1 cellular context compared by ENCODE assay signal in genomic region chr4:128347175-128347868, GRCh38.
TF ChIP-seq lines count a peak whose summit lies in the region.

No MANE protein-coding gene starts in this region.

TF ChIP-seq in K562, 482 proteins besides CTCF, POLR2A, EP300 and RAD21 (continued from another document and continues in another):
- no peak for TF ChIP-seq ZNF609 (CRISPR knock-in tag; IDR thresholded peaks at IDR 0.05; ENCODE audit: borderline replicate concordance)
- peak; percentile 91 for TF ChIP-seq DPF2 (IDR thresholded peaks at IDR 0.05)
- TF ChIP-seq HMG20B (CRISPR knock-in tag; IDR thresholded peaks at IDR 0.05) = no peak
- TF ChIP-seq CREB3 (tag; conservative IDR thresholded peaks at IDR 0.05; ENCODE audit: low read depth) = 0 out of 2 replicates have a peak, but pooled peaks have one; percentile 21
- peak; percentile 88 for TF ChIP-seq PML (IDR thresholded peaks at IDR 0.05; ENCODE audit: low read length)
- TF ChIP-seq MEIS2 (IDR thresholded peaks at IDR 0.05; ENCODE audit: partially characterized antibody) = peak; percentile 17
- peak in 1 of 2 experiments; percentile 73; a peak in 1 of 4 replicates for TF ChIP-seq RCOR1 (IDR thresholded peaks at IDR 0.05; ENCODE audit: borderline replicate concordance in 1 of 2, low read depth in 2 of 2, low read length in 2 of 2)
- TF ChIP-seq KDM1A (IDR thresholded peaks at IDR 0.05) = peak; percentile 6 to 8; a peak in 1 of 4 replicates
- TF ChIP-seq VEZF1 (CRISPR knock-in tag; IDR thresholded peaks at IDR 0.05) = peak; percentile 52; the same call in 1 of the 2 replicates
- peak; percentile 67; the same call in 1 of the 2 replicates for TF ChIP-seq POLR2AphosphoS5 (IDR thresholded peaks at IDR 0.05; ENCODE audit: control insufficient read depth, insufficient read depth, low read depth, low read length)
- TF ChIP-seq ZBED1 (IDR thresholded peaks at IDR 0.05) = no peak
- TF ChIP-seq ZNF41 (CRISPR knock-in tag; conservative IDR thresholded peaks at IDR 0.05) = no peak
- no peak for TF ChIP-seq ZNF134 (CRISPR knock-in tag; conservative IDR thresholded peaks at IDR 0.05)
- TF ChIP-seq MAFG (tag; conservative IDR thresholded peaks at IDR 0.05) = peak; percentile 95
- TF ChIP-seq TEAD1 (CRISPR knock-in tag; IDR thresholded peaks at IDR 0.05) = peak in 1 of 2 experiments; percentile 35; a peak in 1 of 4 replicates
- no peak for TF ChIP-seq KLF10 (CRISPR knock-in tag; IDR thresholded peaks at IDR 0.05)
- TF ChIP-seq SNAPC5 (CRISPR knock-in tag; IDR thresholded peaks at IDR 0.05) = no peak
- peak; percentile 97 for TF ChIP-seq CEBPB (tag; IDR thresholded peaks at IDR 0.05)
- TF ChIP-seq RBM39 (optimal IDR thresholded peaks at IDR 0.05; ENCODE audit: low read depth, low read length) = no peak
- TF ChIP-seq SMARCE1 (IDR thresholded peaks at IDR 0.05) = peak; percentile 44; the same call in 1 of the 2 replicates
- TF ChIP-seq CC2D1A (IDR thresholded peaks at IDR 0.05) = peak; percentile 20; the same call in 1 of the 2 replicates
- peak; percentile 79 for TF ChIP-seq KLF16 (IDR thresholded peaks at IDR 0.05)
- peak; percentile 1; the same call in 1 of the 2 replicates for TF ChIP-seq BACH1 (tag; IDR thresholded peaks at IDR 0.05)
- peak; percentile 90 for TF ChIP-seq TCF3 (CRISPR knock-in tag; IDR thresholded peaks at IDR 0.05)
- TF ChIP-seq ARID1B (IDR thresholded peaks at IDR 0.05) = peak; percentile 95
- TF ChIP-seq ZNF12 (CRISPR knock-in tag; IDR thresholded peaks at IDR 0.05) = no peak
- TF ChIP-seq ZNF589 (CRISPR knock-in tag; IDR thresholded peaks at IDR 0.05; ENCODE audit: low read depth) = 0 out of 2 replicates have a peak, but pooled peaks have one; percentile 29
- no peak for TF ChIP-seq ELF1 (tag; IDR thresholded peaks at IDR 0.05)
- TF ChIP-seq TEAD4 (IDR thresholded peaks at IDR 0.05; ENCODE audit: low read length) = peak; percentile 96
- TF ChIP-seq TEAD4 (CRISPR knock-in tag; IDR thresholded peaks at IDR 0.05; ENCODE audit: borderline replicate concordance) = no peak
- peak; percentile 35; the same call in 1 of the 2 replicates for TF ChIP-seq IRF9 (tag; IDR thresholded peaks at IDR 0.05)
- TF ChIP-seq FOSL1 (tag; conservative IDR thresholded peaks at IDR 0.05) = 0 out of 2 replicates have a peak, but pooled peaks have one; percentile 14
- TF ChIP-seq ZNF561 (CRISPR knock-in tag; conservative IDR thresholded peaks at IDR 0.05) = no peak
- TF ChIP-seq TRIM24 (IDR thresholded peaks at IDR 0.05) = peak; percentile 87 to 91
- TF ChIP-seq CXXC5 (CRISPR knock-in tag; IDR thresholded peaks at IDR 0.05) = peak; percentile 63; the same call in 1 of the 2 replicates
- TF ChIP-seq CEBPG (CRISPR knock-in tag; IDR thresholded peaks at IDR 0.05) = peak; percentile 82
- peak; percentile 78 to 90 for TF ChIP-seq CEBPG (tag; conservative IDR thresholded peaks at IDR 0.05 in 1 of 2, IDR thresholded peaks at IDR 0.05 in 1 of 2)
- peak; percentile 55; the same call in 1 of the 2 replicates for TF ChIP-seq ZNF384 (IDR thresholded peaks at IDR 0.05; ENCODE audit: low read depth, low read length)
- no peak for TF ChIP-seq SAP30 (IDR thresholded peaks at IDR 0.05; ENCODE audit: borderline replicate concordance, insufficient read depth, low read depth, low read length, poor library complexity, severe bottlenecking)
- no peak for TF ChIP-seq SETDB1 (IDR thresholded peaks at IDR 0.05; ENCODE audit: low read length)
- no peak for TF ChIP-seq ZC3H8 (IDR thresholded peaks at IDR 0.05)
- no peak for TF ChIP-seq ERF (CRISPR knock-in tag; IDR thresholded peaks at IDR 0.05)
- TF ChIP-seq ZNF445 (CRISPR knock-in tag; IDR thresholded peaks at IDR 0.05; ENCODE audit: low read depth) = no peak
- TF ChIP-seq TAL1 (IDR thresholded peaks at IDR 0.05) = peak; percentile 93
- peak in 1 of 2 experiments; percentile 31; a peak in 1 of 4 replicates for TF ChIP-seq MAZ (CRISPR knock-in tag; conservative IDR thresholded peaks at IDR 0.05 in 1 of 2, IDR thresholded peaks at IDR 0.05 in 1 of 2)
- TF ChIP-seq CHD4 (IDR thresholded peaks at IDR 0.05; ENCODE audit: insufficient read depth, insufficient replicate concordance, low read depth, low read length, poor library complexity, severe bottlenecking) = no peak
- TF ChIP-seq NCOR1 (IDR thresholded peaks at IDR 0.05) = peak; percentile 83
- TF ChIP-seq MTA2 (IDR thresholded peaks at IDR 0.05; ENCODE audit: low read depth) = peak; percentile 86
- peak; percentile 97 for TF ChIP-seq C11orf30 (IDR thresholded peaks at IDR 0.05; ENCODE audit: low read depth)
- no peak for TF ChIP-seq MBD1 (CRISPR knock-in tag; IDR thresholded peaks at IDR 0.05)
- TF ChIP-seq SMAD4 (CRISPR knock-in tag; conservative IDR thresholded peaks at IDR 0.05) = 0 out of 2 replicates have a peak, but pooled peaks have one; percentile 19
- TF ChIP-seq NCOA6 (IDR thresholded peaks at IDR 0.05) = no peak
- peak; percentile 86; the same call in 1 of the 2 replicates for TF ChIP-seq SMARCA4 (IDR thresholded peaks at IDR 0.05)
- TF ChIP-seq FOXM1 (IDR thresholded peaks at IDR 0.05; ENCODE audit: low read depth) = peak; percentile 67
- TF ChIP-seq FOXM1 (CRISPR knock-in tag; IDR thresholded peaks at IDR 0.05; ENCODE audit: low read depth) = no peak
- TF ChIP-seq MAFK (IDR thresholded peaks at IDR 0.05; ENCODE audit: low read length) = peak; percentile 95
- TF ChIP-seq ZNF707 (CRISPR knock-in tag; conservative IDR thresholded peaks at IDR 0.05) = no peak
- TF ChIP-seq ZNF263 (CRISPR knock-in tag; IDR thresholded peaks at IDR 0.05; ENCODE audit: borderline replicate concordance) = peak; percentile 83; the same call in 1 of the 2 replicates
- TF ChIP-seq MECOM (CRISPR knock-in tag; IDR thresholded peaks at IDR 0.05) = no peak
- peak; percentile 54; the same call in 1 of the 2 replicates for TF ChIP-seq NFE2 (IDR thresholded peaks at IDR 0.05; ENCODE audit: low read depth)
- no peak for TF ChIP-seq CREB5 (CRISPR knock-in tag; IDR thresholded peaks at IDR 0.05)
- TF ChIP-seq RBM25 (IDR thresholded peaks at IDR 0.05; ENCODE audit: low read depth, low read length, severe bottlenecking) = no peak
- TF ChIP-seq ATF1 (CRISPR knock-in tag; IDR thresholded peaks at IDR 0.05) = no peak
- 0 out of 2 replicates have a peak, but pooled peaks have one; percentile 14 for TF ChIP-seq ATF1 (tag; IDR thresholded peaks at IDR 0.05)
- TF ChIP-seq STAT5A (IDR thresholded peaks at IDR 0.05; ENCODE audit: borderline replicate concordance, low read length) = peak; percentile 74; the same call in 1 of the 2 replicates
- peak; percentile 68 for TF ChIP-seq GATA2 (CRISPR knock-in tag; IDR thresholded peaks at IDR 0.05)
- TF ChIP-seq CBFA2T3 (IDR thresholded peaks at IDR 0.05) = peak; percentile 92
- peak; percentile 50 for TF ChIP-seq NFIC (IDR thresholded peaks at IDR 0.05)
- 0 out of 2 replicates have a peak, but pooled peaks have one; percentile 29 for TF ChIP-seq CHAMP1 (IDR thresholded peaks at IDR 0.05)
